In the genomic region with DNA sequence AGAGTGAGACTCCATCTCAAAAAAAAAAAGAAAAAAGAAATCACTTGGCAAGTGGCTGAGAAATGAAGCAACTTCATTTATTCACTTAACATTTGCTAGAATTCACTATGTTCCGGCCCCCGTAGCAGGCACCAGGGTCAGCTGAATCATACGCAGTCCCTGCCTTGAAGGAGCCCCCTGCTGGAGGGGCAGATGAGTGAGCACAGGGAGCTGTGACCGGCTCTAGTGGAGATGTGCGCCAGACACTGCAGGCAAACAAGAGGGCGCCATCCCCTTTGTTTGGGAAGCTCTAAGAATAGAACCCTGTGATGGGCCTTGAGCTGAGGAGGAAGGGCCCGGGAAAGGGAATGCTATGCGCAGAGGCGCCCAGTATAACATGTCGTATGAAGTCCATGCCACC, we compare ENCODE assay signal across 8 cellular contexts. TPM values are rescaled to one million over a fixed set of nuclear protein-coding genes. Genes with fewer than 3 reads are reported as not detected.
DNase-seq lines count a peak whose midpoint lies in the region; ATAC-seq and TF ChIP-seq lines count a peak whose summit lies in the region.

No MANE protein-coding gene starts in this region.

- H3K36me3 ChIP-seq in SJSA1 (peaks cover 66% of the 10 kb centered on the region), heart right ventricle (peaks cover 0 to 88% (median 4%) of the 10 kb centered on the region in 9 donors)

- in situ Hi-C loops in ACHN (cut with HindIII; ENCODE audit: low pct_ligation_motif_present, low pct_unique_long_range_greater_than_20kb, low sequenced_read_pairs) (no loop called here), GM13977 (cut with MboI; ENCODE audit: low pct_unique_long_range_greater_than_20kb, low sequenced_read_pairs, unreplicated experiment) (loop anchor here (10.0 to 25.0 kb wide), 2 partner anchors 234 to 452 kb away; no protein-coding TSS in a partner anchor)

- ATAC-seq in heart right ventricle (peak in 7 of 8 donors; percentile 9 to 38 (median 20)), GM18858 (IDR thresholded peaks at IDR 0.05; ENCODE audit: unreplicated experiment) (no peak)

- TF ChIP-seq CTCF in GM13977 (IDR thresholded peaks at IDR 0.05; ENCODE audit: extremely low read depth, insufficient read depth, missing control alignments) (peak; percentile 33), heart right ventricle (IDR thresholded peaks at IDR 0.05) (peak in 6 of 9 donors; percentile 26 to 44 (median 36))

- H3K27ac ChIP-seq in SJSA1: 0 out of 2 replicates have a peak overlapping the region, but pooled peaks have one; percentile 14
- no peak overlapping the region for H3K27ac ChIP-seq in heart right ventricle

- WGBS in heart right ventricle, 2 donors: 76 to 77% methylated on average over 10 of the region's 10 CpGs

- no peak overlapping the region for H3K4me3 ChIP-seq in SJSA1
- no peak overlapping the region for H3K4me3 ChIP-seq in heart right ventricle

- no peaks in the 10 kb centered on the region for H3K9me3 ChIP-seq in SJSA1 (replicated peaks)
- no peaks in the 10 kb centered on the region for H3K9me3 ChIP-seq in heart right ventricle

- DNase-seq in ACHN (peak; percentile 41), GM13977 (ENCODE audit: low spot score) (no peak), SJSA1 (ENCODE audit: low read depth in 1 of 2, low spot score in 2 of 2) (peak; percentile 66 to 81), heart right ventricle (no peak), cortex of kidney (lab: John Stamatoyannopoulos, UW) (no peak), NCI-H2081 treated with DMSO at 0.1 percent for 48 hours (lab: John Stamatoyannopoulos, UW) (no peak)
- DNase-seq in activated CD8-positive, alpha-beta memory T cell treated with anti-CD3 and anti-CD28 coated beads, Interleukin-2, amount 50 U/mL, for 4 hours: no peak

- intact Hi-C loops in heart right ventricle (cut with DNase I): loop anchor here in 3 of 10 donors (10.0 kb wide), 2 partner anchors 164 to 464 kb away; partner anchors contain the start of gene DUSP1 (in 1 of the 3)

- peaks cover 37% of the 10 kb centered on the region for H3K4me1 ChIP-seq in SJSA1 (replicated peaks)
- H3K4me1 ChIP-seq in heart right ventricle: peaks cover 0 to 19% (median 6%) of the 10 kb centered on the region in 9 donors

- H3K27me3 ChIP-seq in SJSA1 (replicated peaks): no peaks in the 10 kb centered on the region
- H3K27me3 ChIP-seq in heart right ventricle: no peaks in the 10 kb centered on the region

RNA-seq across cellular contexts. Expression of gene RPL26L1, which starts 20.2 kb away (rescaled TPM):
- 167 and 184 TPM in 2 replicates for total RNA-seq in SJSA1 (2014; rRNA removed; shearing (Covaris generic))
- 10 to 100 TPM; 23.2 to 33.7 (median 28.9) TPM for total RNA-seq in heart right ventricle
- polyA plus RNA-seq in heart right ventricle: 10 to 100 TPM; 29.0 to 84.9 TPM

RNA-seq across cellular contexts. Expression of gene ATP6V0E1, which starts 44.5 kb away (rescaled TPM):
- 286 and 291 TPM in 2 replicates for total RNA-seq in SJSA1 (2014; rRNA removed; shearing (Covaris generic))
- 100 to 1,000 TPM; 164 to 218 (median 194) TPM for total RNA-seq in heart right ventricle
- polyA plus RNA-seq in heart right ventricle: 100 to 1,000 TPM; 134 to 271 TPM

Comparison
In these comparisons a context has a peak if more than half of its experiments do, and no peak if none do; other contexts are left out.
1. DNase-seq: peak in ACHN (single experiment) and SJSA1 (2 of 2); none in GM13977 (single experiment), heart right ventricle (0 of 2), cortex of kidney (single experiment), NCI-H2081 treated with DMSO at 0.1 percent for 48 hours (single experiment) and activated CD8-positive, alpha-beta memory T cell treated with anti-CD3 and anti-CD28 coated beads, Interleukin-2, amount 50 U/mL, for 4 hours (single experiment).